In genomic region chr19:33795370-33796163, GRCh38 we compare ENCODE assay signal across 1 cellular context.
TF ChIP-seq lines count a peak whose summit lies in the region.

No MANE protein-coding gene starts in this region.

TF ChIP-seq in WTC11, 78 proteins besides CTCF, POLR2A, EP300 and RAD21 (continued from another document):
- TF ChIP-seq ZNF671 (CRISPR knock-in tag; IDR thresholded peaks at IDR 0.05) = no peak
- TF ChIP-seq ZNF138 (CRISPR knock-in tag; conservative IDR thresholded peaks at IDR 0.05) = no peak
- no peak for TF ChIP-seq ZNF317 (CRISPR knock-in tag; IDR thresholded peaks at IDR 0.05; ENCODE audit: borderline replicate concordance, low read depth)
- no peak for TF ChIP-seq NFE2L1 (CRISPR knock-in tag; IDR thresholded peaks at IDR 0.05)
- no peak for TF ChIP-seq ZNF232 (CRISPR knock-in tag; IDR thresholded peaks at IDR 0.05)
- no peak for TF ChIP-seq MXD4 (CRISPR knock-in tag; IDR thresholded peaks at IDR 0.05; ENCODE audit: borderline replicate concordance)
- TF ChIP-seq ZNF281 (CRISPR knock-in tag; IDR thresholded peaks at IDR 0.05) = no peak
- TF ChIP-seq ZNF532 (CRISPR knock-in tag; IDR thresholded peaks at IDR 0.05; ENCODE audit: borderline replicate concordance) = no peak
- TF ChIP-seq NR1H2 (CRISPR knock-in tag; IDR thresholded peaks at IDR 0.05) = no peak
- peak; percentile 44; the same call in 1 of the 2 replicates for TF ChIP-seq FOXP1 (CRISPR knock-in tag; IDR thresholded peaks at IDR 0.05; ENCODE audit: borderline replicate concordance)
- peak; percentile 50; the same call in 1 of the 2 replicates for TF ChIP-seq ZNF423 (CRISPR knock-in tag; IDR thresholded peaks at IDR 0.05)
- TF ChIP-seq, protein P1, sequence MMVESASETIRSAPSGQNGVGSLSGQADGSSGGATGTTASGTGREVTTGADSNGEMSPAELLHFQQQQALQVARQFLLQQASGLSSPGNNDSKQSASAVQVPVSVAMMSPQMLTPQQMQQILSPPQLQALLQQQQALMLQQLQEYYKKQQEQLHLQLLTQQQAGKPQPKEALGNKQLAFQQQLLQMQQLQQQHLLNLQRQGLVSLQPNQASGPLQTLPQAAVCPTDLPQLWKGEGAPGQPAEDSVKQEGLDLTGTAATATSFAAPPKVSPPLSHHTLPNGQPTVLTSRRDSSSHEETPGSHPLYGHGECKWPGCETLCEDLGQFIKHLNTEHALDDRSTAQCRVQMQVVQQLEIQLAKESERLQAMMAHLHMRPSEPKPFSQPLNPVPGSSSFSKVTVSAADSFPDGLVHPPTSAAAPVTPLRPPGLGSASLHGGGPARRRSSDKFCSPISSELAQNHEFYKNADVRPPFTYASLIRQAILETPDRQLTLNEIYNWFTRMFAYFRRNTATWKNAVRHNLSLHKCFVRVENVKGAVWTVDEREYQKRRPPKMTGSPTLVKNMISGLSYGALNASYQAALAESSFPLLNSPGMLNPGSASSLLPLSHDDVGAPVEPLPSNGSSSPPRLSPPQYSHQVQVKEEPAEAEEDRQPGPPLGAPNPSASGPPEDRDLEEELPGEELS (CRISPR knock-in tag; IDR thresholded peaks at IDR 0.05) = peak; percentile 70; the same call in 1 of the 2 replicates
- no peak for TF ChIP-seq RELA (CRISPR knock-in tag; IDR thresholded peaks at IDR 0.05; ENCODE audit: borderline replicate concordance)
- TF ChIP-seq KAT7 (CRISPR knock-in tag; IDR thresholded peaks at IDR 0.05; ENCODE audit: borderline replicate concordance) = peak; percentile 41; the same call in 1 of the 2 replicates
- no peak for TF ChIP-seq ZNF396 (CRISPR knock-in tag; IDR thresholded peaks at IDR 0.05; ENCODE audit: borderline replicate concordance)
- TF ChIP-seq TP53 (CRISPR knock-in tag; IDR thresholded peaks at IDR 0.05) = peak; percentile 37; the same call in 1 of the 2 replicates
- TF ChIP-seq GABPB1 (CRISPR knock-in tag; IDR thresholded peaks at IDR 0.05) = no peak
- TF ChIP-seq MAX (CRISPR knock-in tag; IDR thresholded peaks at IDR 0.05) = peak; percentile 13; the same call in 1 of the 2 replicates
- TF ChIP-seq, protein P2, sequence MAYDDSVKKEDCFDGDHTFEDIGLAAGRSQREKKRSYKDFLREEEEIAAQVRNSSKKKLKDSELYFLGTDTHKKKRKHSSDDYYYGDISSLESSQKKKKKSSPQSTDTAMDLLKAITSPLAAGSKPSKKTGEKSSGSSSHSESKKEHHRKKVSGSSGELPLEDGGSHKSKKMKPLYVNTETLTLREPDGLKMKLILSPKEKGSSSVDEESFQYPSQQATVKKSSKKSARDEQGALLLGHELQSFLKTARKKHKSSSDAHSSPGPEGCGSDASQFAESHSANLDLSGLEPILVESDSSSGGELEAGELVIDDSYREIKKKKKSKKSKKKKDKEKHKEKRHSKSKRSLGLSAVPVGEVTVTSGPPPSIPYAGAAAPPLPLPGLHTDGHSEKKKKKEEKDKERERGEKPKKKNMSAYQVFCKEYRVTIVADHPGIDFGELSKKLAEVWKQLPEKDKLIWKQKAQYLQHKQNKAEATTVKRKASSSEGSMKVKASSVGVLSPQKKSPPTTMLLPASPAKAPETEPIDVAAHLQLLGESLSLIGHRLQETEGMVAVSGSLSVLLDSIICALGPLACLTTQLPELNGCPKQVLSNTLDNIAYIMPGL (CRISPR knock-in tag; IDR thresholded peaks at IDR 0.05) = peak; percentile 86
- no peak for TF ChIP-seq AFF4 (CRISPR knock-in tag; IDR thresholded peaks at IDR 0.05; ENCODE audit: borderline replicate concordance)
- TF ChIP-seq E2F5 (CRISPR knock-in tag; IDR thresholded peaks at IDR 0.05) = no peak
- no peak for TF ChIP-seq ATF1 (CRISPR knock-in tag; IDR thresholded peaks at IDR 0.05)
- TF ChIP-seq, protein P3, sequence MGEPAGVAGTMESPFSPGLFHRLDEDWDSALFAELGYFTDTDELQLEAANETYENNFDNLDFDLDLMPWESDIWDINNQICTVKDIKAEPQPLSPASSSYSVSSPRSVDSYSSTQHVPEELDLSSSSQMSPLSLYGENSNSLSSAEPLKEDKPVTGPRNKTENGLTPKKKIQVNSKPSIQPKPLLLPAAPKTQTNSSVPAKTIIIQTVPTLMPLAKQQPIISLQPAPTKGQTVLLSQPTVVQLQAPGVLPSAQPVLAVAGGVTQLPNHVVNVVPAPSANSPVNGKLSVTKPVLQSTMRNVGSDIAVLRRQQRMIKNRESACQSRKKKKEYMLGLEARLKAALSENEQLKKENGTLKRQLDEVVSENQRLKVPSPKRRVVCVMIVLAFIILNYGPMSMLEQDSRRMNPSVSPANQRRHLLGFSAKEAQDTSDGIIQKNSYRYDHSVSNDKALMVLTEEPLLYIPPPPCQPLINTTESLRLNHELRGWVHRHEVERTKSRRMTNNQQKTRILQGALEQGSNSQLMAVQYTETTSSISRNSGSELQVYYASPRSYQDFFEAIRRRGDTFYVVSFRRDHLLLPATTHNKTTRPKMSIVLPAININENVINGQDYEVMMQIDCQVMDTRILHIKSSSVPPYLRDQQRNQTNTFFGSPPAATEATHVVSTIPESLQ (CRISPR knock-in tag; IDR thresholded peaks at IDR 0.05) = no peak
- no peak for TF ChIP-seq ZNF121 (CRISPR knock-in tag; IDR thresholded peaks at IDR 0.05)
- peak; percentile 49 for TF ChIP-seq ZNF263 (CRISPR knock-in tag; IDR thresholded peaks at IDR 0.05; ENCODE audit: low read depth)
- no peak for TF ChIP-seq MLX (CRISPR knock-in tag; IDR thresholded peaks at IDR 0.05)
- 0 out of 2 replicates have a peak, but pooled peaks have one; percentile 23 for TF ChIP-seq SMAD4 (CRISPR knock-in tag; IDR thresholded peaks at IDR 0.05)
